10 cellular contexts compared by ENCODE assay signal in genomic region chr14:21990116-21990515, GRCh38.
DNase-seq lines count a peak whose midpoint lies in the region; ATAC-seq, FAIRE-seq and TF ChIP-seq lines count a peak whose summit lies in the region.
"Had no signal": no experiment of that assay in that cellular context is flagged by ENCODE, and none has a peak within 500 bp of the region (broad histone marks: within the 10 kb centered on the region; RNA-seq: fewer than 3 reads in every experiment).

No MANE protein-coding gene starts in this region.

- no peaks in the 10 kb centered on the region for H3K36me3 Mint-ChIP-seq in neural crest cell (ENCODE audit: low read depth)

- no peaks in the 10 kb centered on the region for H3K36me3 ChIP-seq in bronchial epithelial cell (ENCODE audit: control insufficient read depth, insufficient read depth, low read length)

- no peaks in the 10 kb centered on the region for H3K27me3 ChIP-seq in bronchial epithelial cell (ENCODE audit: control insufficient read depth, insufficient read depth, low read length)

- FAIRE-seq in bronchial epithelial cell (lab: Jason Lieb, UNC) = no peak

- no peaks in the 10 kb centered on the region for H3K4me1 Mint-ChIP-seq in neural crest cell

- no peak overlapping the region for H3K4me3 ChIP-seq in bronchial epithelial cell (ENCODE audit: low read depth, low read length)
- H3K4me3 ChIP-seq: SK-N-MC had no signal

- no peak overlapping the region for H3K4me3 Mint-ChIP-seq in neural crest cell

- POLR2A ChIA-PET in GM10248 (lab: Yijun Ruan, JAX) = no interaction called here

- no peak for ATAC-seq in GM18870 (IDR thresholded peaks at IDR 0.05; ENCODE audit: unreplicated experiment)

- peak; percentile 58; the same call in 2 of the 3 replicates for TF ChIP-seq CTCF in GM12872 (IDR thresholded peaks at IDR 0.05; ENCODE audit: insufficient read depth, low read depth, low read length)
- TF ChIP-seq CTCF in bronchial epithelial cell (IDR thresholded peaks at IDR 0.05; ENCODE audit: insufficient read depth, low read length, severe bottlenecking) = peak; percentile 44
- TF ChIP-seq CTCF in neural crest cell (conservative IDR thresholded peaks at IDR 0.05) = peak; percentile 57
- no peak for TF ChIP-seq CTCF in GM10248 (IDR thresholded peaks at IDR 0.05; ENCODE audit: control extremely low read depth, extremely low read depth, low read depth, missing control alignments)

- H3K9me3 Mint-ChIP-seq in neural crest cell = peaks cover 3% of the 10 kb centered on the region

- DNase-seq in NCI-H2171 (lab: John Stamatoyannopoulos, UW) (peak; percentile 20), bronchial epithelial cell (ENCODE audit: low read depth) (peak; percentile 19), neural crest cell (ENCODE audit: low read depth, low spot score) (no peak), HuH-7.5 (ENCODE audit: low spot score) (no peak), GM10248 (ENCODE audit: extremely low spot score) (no peak)
- DNase-seq: erythroblast; stimulated activated CD4-positive, alpha-beta T cell treated with anti-CD3 and anti-CD28 coated beads, Interleukin-2, amount 100 ng/mL, for 24 hours had no signal

- H3K27ac Mint-ChIP-seq in neural crest cell (ENCODE audit: unreplicated experiment) = no peak overlapping the region

- CTCF ChIA-PET in GM10248 (lab: Yijun Ruan, JAX) = interaction anchor here (1.0 to 4.9 kb wide), 6 partner anchors 8 to 18 kb away, joined by 3 to 40 read pairs (median 3); no protein-coding TSS in a partner anchor

- peaks cover 25% of the 10 kb centered on the region for H3K27me3 Mint-ChIP-seq in neural crest cell (ENCODE audit: low read depth)

Comparison
In these comparisons a context has a peak if more than half of its experiments do, and no peak if none do; other contexts are left out.
1. DNase-seq: peak in NCI-H2171 (single experiment) and bronchial epithelial cell (single experiment); none in neural crest cell (single experiment), HuH-7.5 (single experiment) and GM10248 (single experiment).